ENCODE assay signal across 8 cellular contexts in the genomic region with DNA sequence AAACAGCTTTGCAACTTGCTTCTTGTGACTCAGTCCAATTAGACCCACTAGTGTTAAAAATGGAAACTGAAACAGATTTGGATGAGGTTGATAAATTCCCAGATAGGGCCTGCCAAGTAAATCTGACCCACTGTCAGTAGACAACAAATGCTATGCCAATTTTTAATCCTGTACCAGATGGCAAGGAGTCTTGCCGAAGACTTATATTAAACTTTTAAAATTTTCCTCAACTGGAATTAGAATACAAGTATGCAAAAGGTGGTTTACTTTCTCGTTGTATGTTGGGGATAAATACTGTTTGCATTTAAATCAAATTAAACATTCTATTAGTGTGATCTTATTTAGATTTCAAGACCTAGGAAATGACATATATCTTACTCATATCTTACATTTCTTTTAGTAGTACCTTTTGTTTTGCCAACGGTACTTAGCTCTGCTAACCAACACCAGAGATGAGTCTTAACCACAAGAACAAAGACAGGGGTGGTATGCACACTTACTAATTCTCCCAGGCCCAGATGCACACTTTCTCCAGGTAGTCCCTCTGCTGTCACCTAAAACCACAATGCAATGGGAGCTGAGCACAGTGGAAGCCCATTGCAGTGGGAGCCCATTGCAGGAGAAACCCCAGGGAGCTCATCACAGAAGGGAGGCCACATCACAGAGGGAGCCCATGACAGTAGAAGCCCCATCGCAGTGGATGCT.
A peak's percentile ranks its signal among the peaks of the same experiment; 100 is the strongest.
DNase-seq lines count a peak whose midpoint lies in the region; ATAC-seq and TF ChIP-seq lines count a peak whose summit lies in the region.

No MANE protein-coding gene starts in this region.

- no peaks in the 10 kb centered on the region for H3K36me3 ChIP-seq in neuronal stem cell (replicated peaks in 1 of 2; ENCODE audit: control insufficient read depth in 2 of 2, insufficient read depth in 2 of 2, low read length in 2 of 2)

- H2AFZ ChIP-seq in neuronal stem cell (ENCODE audit: low read length), result no peak overlapping the region

- peaks cover 23% of the 10 kb centered on the region for H3K27me3 Mint-ChIP-seq in activated T-helper 17 cell treated with anti-CD3 and anti-CD28 coated beads, Interleukin-2, amount 50 U/mL, for 72 hours
- no peaks in the 10 kb centered on the region for H3K27me3 Mint-ChIP-seq in glutamatergic neuron (ENCODE audit: unreplicated experiment)

- H3K4me1 ChIP-seq in neuronal stem cell (ENCODE audit: control insufficient read depth in 2 of 2, insufficient read depth in 1 of 2, low read depth in 1 of 2, low read length in 2 of 2), result peaks cover 17 to 27% of the 10 kb centered on the region in 2 donors

- ATAC-seq in HG02885 (IDR thresholded peaks at IDR 0.05; ENCODE audit: poor library complexity, unreplicated experiment) (peak; percentile 55), HG03439 (IDR thresholded peaks at IDR 0.05; ENCODE audit: unreplicated experiment) (no peak)
- peak; percentile 85 for ATAC-seq in activated T-helper 17 cell treated with anti-CD3 and anti-CD28 coated beads, Interleukin-2, amount 50 U/mL, for 72 hours (replicated peaks)

- peak; percentile 28 for DNase-seq in GM13977 (ENCODE audit: low spot score)
- DNase-seq in neuronal stem cell (ENCODE audit: low spot score), result no peak
- no peak for DNase-seq in AML-193 (lab: John Stamatoyannopoulos, UW)
- DNase-seq in GDM1 (lab: John Stamatoyannopoulos, UW), result no peak
- no peak for DNase-seq in glutamatergic neuron

- H3K4me3 Mint-ChIP-seq in activated T-helper 17 cell treated with anti-CD3 and anti-CD28 coated beads, Interleukin-2, amount 50 U/mL, for 72 hours, result no peak overlapping the region
- H3K4me3 Mint-ChIP-seq in glutamatergic neuron (ENCODE audit: unreplicated experiment), result no peak overlapping the region

- no peak overlapping the region for H3K23ac ChIP-seq in neuronal stem cell (ENCODE audit: low read depth, low read length, poor library complexity)

- no peak overlapping the region for H3K4me3 ChIP-seq in neuronal stem cell (ENCODE audit: low read length in 2 of 2)

- no peaks in the 10 kb centered on the region for H3K79me1 ChIP-seq in neuronal stem cell (ENCODE audit: low read depth, low read length)

- H2AK5ac ChIP-seq in neuronal stem cell (ENCODE audit: low read depth, low read length), result no peak overlapping the region

- no CpG with 5 or more reads among the region's 4 CpGs for WGBS in neuronal stem cell (ENCODE audit: extremely low coverage in 2 of 2, insufficient read length in 2 of 2, insufficient replicate concordance in 1 of 2), 2 donors

- H3K9ac ChIP-seq in neuronal stem cell (ENCODE audit: low read depth, low read length, poor library complexity), result peak overlapping the region; percentile 13

- H2BK15ac ChIP-seq in neuronal stem cell (ENCODE audit: low read length), result no peak overlapping the region

- H2BK12ac ChIP-seq in neuronal stem cell (ENCODE audit: low read length), result no peak overlapping the region

- no peak overlapping the region for H3K14ac ChIP-seq in neuronal stem cell (ENCODE audit: low read length)

- H2BK5ac ChIP-seq in neuronal stem cell (ENCODE audit: low read length), result no peak overlapping the region

- H3K27ac ChIP-seq in neuronal stem cell (replicated peaks; ENCODE audit: low read length), result no peak overlapping the region

- H4K8ac ChIP-seq in neuronal stem cell (ENCODE audit: low read depth, low read length), result no peak overlapping the region

- TF ChIP-seq CTCF in GM13977 (IDR thresholded peaks at IDR 0.05; ENCODE audit: extremely low read depth, insufficient read depth, missing control alignments), result no peak
- TF ChIP-seq CTCF in glutamatergic neuron (IDR thresholded peaks at IDR 0.05; ENCODE audit: partially characterized antibody, unreplicated experiment), result no peak

- H3K4me1 Mint-ChIP-seq in activated T-helper 17 cell treated with anti-CD3 and anti-CD28 coated beads, Interleukin-2, amount 50 U/mL, for 72 hours, result peaks cover 13% of the 10 kb centered on the region
- peaks cover 18% of the 10 kb centered on the region for H3K4me1 Mint-ChIP-seq in glutamatergic neuron (ENCODE audit: low read depth, unreplicated experiment)

- H3K4ac ChIP-seq in neuronal stem cell (ENCODE audit: low read length), result no peak overlapping the region

- H3K27ac Mint-ChIP-seq in activated T-helper 17 cell treated with anti-CD3 and anti-CD28 coated beads, Interleukin-2, amount 50 U/mL, for 72 hours, result peak overlapping the region; percentile 38
- no peak overlapping the region for H3K27ac Mint-ChIP-seq in glutamatergic neuron (ENCODE audit: unreplicated experiment)

- in situ Hi-C loops in GM13977 (cut with MboI; ENCODE audit: low pct_unique_long_range_greater_than_20kb, low sequenced_read_pairs, unreplicated experiment), result no loop called here

- no peaks in the 10 kb centered on the region for H3K9me3 ChIP-seq in neuronal stem cell (replicated peaks in 1 of 2; ENCODE audit: control insufficient read depth in 2 of 2, insufficient read depth in 1 of 2, low read depth in 1 of 2, low read length in 2 of 2)

- no peaks in the 10 kb centered on the region for H3K27me3 ChIP-seq in neuronal stem cell (ENCODE audit: control insufficient read depth in 3 of 3, insufficient read depth in 3 of 3, low read depth in 1 of 3, low read length in 3 of 3)

- H3K9me3 Mint-ChIP-seq in activated T-helper 17 cell treated with anti-CD3 and anti-CD28 coated beads, Interleukin-2, amount 50 U/mL, for 72 hours, result no peaks in the 10 kb centered on the region
- H3K9me3 Mint-ChIP-seq in glutamatergic neuron (ENCODE audit: unreplicated experiment), result no peaks in the 10 kb centered on the region

- H3K18ac ChIP-seq in neuronal stem cell (ENCODE audit: low read length), result no peak overlapping the region

- no peak overlapping the region for H3K4me2 ChIP-seq in neuronal stem cell (ENCODE audit: insufficient read depth, low read length, poor library complexity, severe bottlenecking)

- H4K91ac ChIP-seq in neuronal stem cell (ENCODE audit: low read depth, low read length, poor library complexity), result no peak overlapping the region

- H3K36me3 Mint-ChIP-seq in activated T-helper 17 cell treated with anti-CD3 and anti-CD28 coated beads, Interleukin-2, amount 50 U/mL, for 72 hours (ENCODE audit: low read depth), result no peaks in the 10 kb centered on the region
- H3K36me3 Mint-ChIP-seq in glutamatergic neuron (ENCODE audit: unreplicated experiment), result no peaks in the 10 kb centered on the region

- no peak overlapping the region for H2BK120ac ChIP-seq in neuronal stem cell (ENCODE audit: low read depth, low read length)
